17 cellular contexts compared by ENCODE assay signal in genomic region chr10:97053285-97053684, GRCh38.
"Had no signal": no experiment of that assay in that cellular context is flagged by ENCODE, and none has a peak within 500 bp of the region (broad histone marks: within the 10 kb centered on the region; RNA-seq: fewer than 3 reads in every experiment).

No MANE protein-coding gene starts in this region.

- DNase-seq: activated CD4-positive, alpha-beta T cell treated with anti-CD3 and anti-CD28 coated beads, Interleukin-2, amount 50 U/mL, for 4 hours; activated CD4-positive, CD25-positive, alpha-beta regulatory T cell treated with anti-CD3 and anti-CD28 coated beads, Interleukin-2, amount 50 U/mL, for 72 hours; activated naive CD4-positive, alpha-beta T cell treated with Interleukin-2 at 50 U/mL for 16 hours; activated T-cell treated with anti-CD3 and anti-CD28 coated beads for 4 hours; anterior cingulate cortex; effector memory CD4-positive, alpha-beta T cell; foreskin keratinocyte; glutamatergic neuron; kidney glomerular epithelial cell; mesenchymal stem cell; stimulated activated CD4-positive, alpha-beta T cell treated with anti-CD3 and anti-CD28 coated beads, Interleukin-2, amount 100 ng/mL, for 48 hours; thyroid gland had no signal

- H3K4me3 ChIP-seq: right atrium auricular region, thyroid gland had no signal

- H3K27me3 Mint-ChIP-seq: stimulated activated memory B cell treated with anti-CD40 and anti-IgM and Interleukin-4, amounts not matched to agents 10 μg/mL and 1 μg/mL and 100 μg/mL, for 72 hours had no signal

- H3K27me3 ChIP-seq: right atrium auricular region, thyroid gland had no signal

- H3K4me3 Mint-ChIP-seq: activated T-helper 17 cell treated with anti-CD3 and anti-CD28 coated beads, Interleukin-2, amount 50 U/mL, for 72 hours; dendritic cell treated with granulocyte-macrophage colony-stimulating factor and Interleukin-4, amounts not matched to agents 40 ng/mL and 50 ng/mL, for 4 days; natural killer cell treated with Interleukin-12 subunit alpha and Interleukin-12 subunit beta and Interleukin-15 and Interleukin-18, amount 100 ng/mL, for 72 hours; stimulated activated memory B cell treated with anti-CD40 and anti-IgM and Interleukin-4, amounts not matched to agents 10 μg/mL and 1 μg/mL and 100 μg/mL, for 72 hours had no signal

- H3K27ac Mint-ChIP-seq: activated T-helper 17 cell treated with anti-CD3 and anti-CD28 coated beads, Interleukin-2, amount 50 U/mL, for 72 hours; dendritic cell treated with granulocyte-macrophage colony-stimulating factor and Interleukin-4, amounts not matched to agents 40 ng/mL and 50 ng/mL, for 4 days; natural killer cell treated with Interleukin-12 subunit alpha and Interleukin-12 subunit beta and Interleukin-15 and Interleukin-18, amount 100 ng/mL, for 72 hours; stimulated activated memory B cell treated with anti-CD40 and anti-IgM and Interleukin-4, amounts not matched to agents 10 μg/mL and 1 μg/mL and 100 μg/mL, for 72 hours had no signal

- H3K4me1 ChIP-seq: foreskin keratinocyte, right atrium auricular region, thyroid gland had no signal

- H3K9me3 ChIP-seq: right atrium auricular region, thyroid gland had no signal

- H3K9me3 Mint-ChIP-seq: activated T-helper 17 cell treated with anti-CD3 and anti-CD28 coated beads, Interleukin-2, amount 50 U/mL, for 72 hours; dendritic cell treated with granulocyte-macrophage colony-stimulating factor and Interleukin-4, amounts not matched to agents 40 ng/mL and 50 ng/mL, for 4 days had no signal

- H3K27ac ChIP-seq: foreskin keratinocyte, right atrium auricular region, thyroid gland had no signal

- H3K36me3 Mint-ChIP-seq: natural killer cell treated with Interleukin-12 subunit alpha and Interleukin-12 subunit beta and Interleukin-15 and Interleukin-18, amount 100 ng/mL, for 72 hours; stimulated activated memory B cell treated with anti-CD40 and anti-IgM and Interleukin-4, amounts not matched to agents 10 μg/mL and 1 μg/mL and 100 μg/mL, for 72 hours had no signal

- H3K36me3 ChIP-seq: right atrium auricular region, thyroid gland had no signal
